38 cellular contexts compared by ENCODE assay signal in the genomic region with DNA sequence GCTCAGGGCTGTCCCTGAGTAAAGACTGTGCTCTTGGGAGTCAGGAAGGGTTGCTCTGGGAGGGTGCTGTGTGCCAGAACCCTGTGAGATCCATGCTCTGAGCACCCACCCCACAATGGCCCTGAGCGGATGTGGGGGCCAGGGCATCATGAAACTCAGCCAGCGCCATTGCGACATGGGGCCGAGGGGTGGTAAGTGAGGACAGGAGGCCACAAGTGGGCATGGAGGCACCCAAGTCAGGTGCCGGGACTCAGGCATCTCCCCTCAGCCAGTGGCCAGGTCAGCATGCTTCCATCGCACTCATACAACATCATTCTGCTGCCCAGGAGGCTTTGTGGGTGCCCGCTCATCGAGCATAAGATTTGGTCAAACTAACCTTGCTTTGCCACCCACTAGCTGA. TPM values are rescaled to one million over a fixed set of nuclear protein-coding genes. Genes with fewer than 3 reads are reported as not detected.
"Had no signal": no experiment of that assay in that cellular context is flagged by ENCODE, and none has a peak within 500 bp of the region (broad histone marks: within the 10 kb centered on the region; RNA-seq: fewer than 3 reads in every experiment).

No MANE protein-coding gene starts in this region.

- ATAC-seq: activated CD8-positive, alpha-beta T cell treated with anti-CD3 and anti-CD28 coated beads for 36 hours; activated naive CD4-positive, alpha-beta T cell treated with anti-CD3 and anti-CD28 coated beads, Interleukin-2, amount 50 U/mL, for 72 hours; activated T-cell treated with anti-CD3 and anti-CD28 coated beads, Interleukin-2, amount 50 U/mL, for 4 hours; activated T-cell treated with anti-CD3 and anti-CD28 coated beads, Interleukin-2, amount 50 U/mL, for 72 hours; activated T-helper 17 cell treated with anti-CD3 and anti-CD28 coated beads, Interleukin-2, amount 50 U/mL, for 72 hours; body of pancreas; T-cell had no signal

- H3K27ac ChIP-seq: adrenal gland, body of pancreas, cardiac muscle cell, VCaP had no signal

- H3K9me3 Mint-ChIP-seq: activated B cell treated with CpG ODN at 0.5 μM for 24 hours; activated CD4-positive, alpha-beta memory T cell treated with anti-CD3 and anti-CD28 coated beads for 36 hours; activated CD4-positive, alpha-beta T cell treated with anti-CD3 and anti-CD28 coated beads, Interleukin-2, amount 10 ng/mL, durations not matched to agents 24 days and 14 days; activated CD8-positive, alpha-beta T cell treated with anti-CD3 and anti-CD28 coated beads for 36 hours; activated naive CD4-positive, alpha-beta T cell treated with anti-CD3 and anti-CD28 coated beads for 36 hours; activated naive CD4-positive, alpha-beta T cell treated with anti-CD3 and anti-CD28 coated beads, Interleukin-2, amount 50 U/mL, for 72 hours; activated naive CD8-positive, alpha-beta T cell treated with anti-CD3 and anti-CD28 coated beads for 36 hours; activated T-cell treated with anti-CD3 and anti-CD28 coated beads, Interleukin-2, amount 50 U/mL, for 4 hours; activated T-cell treated with anti-CD3 and anti-CD28 coated beads, Interleukin-2, amount 50 U/mL, for 72 hours; activated T-helper 1 cell treated with anti-CD3 and anti-CD28 coated beads, Interleukin-12 subunit alpha, Interleukin-12 subunit beta, Interleukin-2, Interleukin-4 antibody, amounts not matched to agents 30 ng/mL and 10 ng/mL and 1 ng/mL, durations not matched to agents 14 hours and 24 hours and 36 hours; activated T-helper 17 cell treated with anti-CD3 and anti-CD28 coated beads, Interleukin-2, amount 50 U/mL, for 72 hours; central memory CD8-positive, alpha-beta T cell; T-cell; T-helper 1 cell treated with Interleukin-12 subunit alpha and Interleukin-12 subunit beta and Interleukin-4 antibody, amounts not matched to agents 30 μg/mL and 1 μg/mL, for 36 hours; T-helper 2 cell treated with Interferon-gamma antibody and Interleukin-4, amounts not matched to agents 5 μg/mL and 100 μg/mL, for 36 hours had no signal

- H3K27me3 ChIP-seq: adrenal gland, body of pancreas, cardiac muscle cell had no signal

- H3K36me3 ChIP-seq: adrenal gland, cardiac muscle cell had no signal

- H3K27ac Mint-ChIP-seq: activated B cell treated with CpG ODN at 0.5 μM for 24 hours; activated CD4-positive, alpha-beta memory T cell treated with anti-CD3 and anti-CD28 coated beads for 36 hours; activated CD4-positive, alpha-beta T cell treated with anti-CD3 and anti-CD28 coated beads, Interleukin-2, amount 10 ng/mL, durations not matched to agents 24 days and 14 days; activated CD8-positive, alpha-beta T cell treated with anti-CD3 and anti-CD28 coated beads for 36 hours; activated naive CD4-positive, alpha-beta T cell treated with anti-CD3 and anti-CD28 coated beads for 36 hours; activated naive CD4-positive, alpha-beta T cell treated with anti-CD3 and anti-CD28 coated beads, Interleukin-2, amount 50 U/mL, for 72 hours; activated naive CD8-positive, alpha-beta T cell treated with anti-CD3 and anti-CD28 coated beads for 36 hours; activated T-cell treated with anti-CD3 and anti-CD28 coated beads, Interleukin-2, amount 50 U/mL, for 72 hours; activated T-helper 1 cell treated with anti-CD3 and anti-CD28 coated beads, Interleukin-12 subunit alpha, Interleukin-12 subunit beta, Interleukin-2, Interleukin-4 antibody, amounts not matched to agents 30 ng/mL and 10 ng/mL and 1 ng/mL, durations not matched to agents 14 hours and 24 hours and 36 hours; activated T-helper 17 cell treated with anti-CD3 and anti-CD28 coated beads, Interleukin-2, amount 50 U/mL, for 72 hours; T-cell; T-helper 1 cell treated with Interleukin-12 subunit alpha and Interleukin-12 subunit beta and Interleukin-4 antibody, amounts not matched to agents 30 μg/mL and 1 μg/mL, for 36 hours; T-helper 2 cell treated with Interferon-gamma antibody and Interleukin-4, amounts not matched to agents 5 μg/mL and 100 μg/mL, for 36 hours had no signal

- FAIRE-seq: astrocyte, bronchial epithelial cell, TTC549 had no signal

- H3K27me3 Mint-ChIP-seq: activated CD4-positive, alpha-beta memory T cell treated with anti-CD3 and anti-CD28 coated beads for 36 hours; activated CD8-positive, alpha-beta T cell treated with anti-CD3 and anti-CD28 coated beads for 36 hours; activated naive CD8-positive, alpha-beta T cell treated with anti-CD3 and anti-CD28 coated beads for 36 hours; activated T-helper 17 cell treated with anti-CD3 and anti-CD28 coated beads, Interleukin-2, amount 50 U/mL, for 72 hours; central memory CD8-positive, alpha-beta T cell; T-cell had no signal

- H3K4me3 Mint-ChIP-seq: activated B cell treated with CpG ODN at 0.5 μM for 24 hours; activated CD4-positive, alpha-beta memory T cell treated with anti-CD3 and anti-CD28 coated beads for 36 hours; activated CD4-positive, alpha-beta T cell treated with anti-CD3 and anti-CD28 coated beads, Interleukin-2, amount 10 ng/mL, durations not matched to agents 24 days and 14 days; activated CD8-positive, alpha-beta T cell treated with anti-CD3 and anti-CD28 coated beads for 36 hours; activated naive CD4-positive, alpha-beta T cell treated with anti-CD3 and anti-CD28 coated beads for 36 hours; activated naive CD8-positive, alpha-beta T cell treated with anti-CD3 and anti-CD28 coated beads for 36 hours; activated T-cell treated with anti-CD3 and anti-CD28 coated beads, Interleukin-2, amount 50 U/mL, for 4 hours; activated T-cell treated with anti-CD3 and anti-CD28 coated beads, Interleukin-2, amount 50 U/mL, for 72 hours; activated T-helper 1 cell treated with anti-CD3 and anti-CD28 coated beads, Interleukin-12 subunit alpha, Interleukin-12 subunit beta, Interleukin-2, Interleukin-4 antibody, amounts not matched to agents 30 ng/mL and 10 ng/mL and 1 ng/mL, durations not matched to agents 14 hours and 24 hours and 36 hours; activated T-helper 17 cell treated with anti-CD3 and anti-CD28 coated beads, Interleukin-2, amount 50 U/mL, for 72 hours; central memory CD8-positive, alpha-beta T cell; T-cell; T-helper 1 cell treated with Interleukin-12 subunit alpha and Interleukin-12 subunit beta and Interleukin-4 antibody, amounts not matched to agents 30 μg/mL and 1 μg/mL, for 36 hours; T-helper 2 cell treated with Interferon-gamma antibody and Interleukin-4, amounts not matched to agents 5 μg/mL and 100 μg/mL, for 36 hours had no signal

- DNase-seq: activated B cell treated with CpG ODN at 0.5 μM for 24 hours; activated CD4-positive, alpha-beta memory T cell treated with anti-CD3 and anti-CD28 coated beads for 36 hours; activated CD4-positive, alpha-beta T cell treated with anti-CD3 and anti-CD28 coated beads for 4 hours; activated CD4-positive, alpha-beta T cell treated with anti-CD3 and anti-CD28 coated beads, Interleukin-2, amount 10 ng/mL, durations not matched to agents 24 days and 14 days; activated CD4-positive, alpha-beta T cell treated with anti-CD3 and anti-CD28 coated beads, Interleukin-2, amount 50 U/mL, for 1 hour; activated CD4-positive, alpha-beta T cell treated with anti-CD3 and anti-CD28 coated beads, Interleukin-2, amount 50 U/mL, for 4 hours; activated CD4-positive, CD25-positive, alpha-beta regulatory T cell treated with anti-CD3 and anti-CD28 coated beads, Interleukin-2, amount 50 U/mL, for 72 hours; activated CD8-positive, alpha-beta memory T cell treated with anti-CD3 and anti-CD28 coated beads, Interleukin-2, amount 50 U/mL, for 4 hours; activated CD8-positive, alpha-beta T cell treated with anti-CD3 and anti-CD28 coated beads for 36 hours; activated effector memory CD4-positive, alpha-beta T cell treated with anti-CD3 and anti-CD28 coated beads, Interleukin-2, amount 50 U/mL, for 16 hours; activated gamma-delta T cell treated with Interleukin-2 at 50 U/mL for 16 hours; activated naive CD4-positive, alpha-beta T cell; activated naive CD4-positive, alpha-beta T cell treated with anti-CD3 and anti-CD28 coated beads for 36 hours; activated naive CD4-positive, alpha-beta T cell treated with anti-CD3 and anti-CD28 coated beads, Interleukin-2, amount 50 U/mL, for 16 hours; activated naive CD8-positive, alpha-beta T cell treated with anti-CD3 and anti-CD28 coated beads for 36 hours; activated T-cell treated with anti-CD3 and anti-CD28 coated beads for 4 hours; activated T-cell treated with anti-CD3 and anti-CD28 coated beads, Interleukin-2, amount 50 U/mL, for 1 hour; activated T-cell treated with anti-CD3 and anti-CD28 coated beads, Interleukin-2, amount 50 U/mL, for 4 hours; activated T-cell treated with anti-CD3 and anti-CD28 coated beads, Interleukin-2, amount 50 U/mL, for 72 hours; adrenal gland; amniotic stem cell; aorta; body of pancreas; T-cell; T-helper 2 cell; T-helper 9 cell had no signal

- H3K4me1 Mint-ChIP-seq: activated B cell treated with CpG ODN at 0.5 μM for 24 hours; activated CD4-positive, alpha-beta T cell treated with anti-CD3 and anti-CD28 coated beads, Interleukin-2, amount 10 ng/mL, durations not matched to agents 24 days and 14 days; activated naive CD8-positive, alpha-beta T cell treated with anti-CD3 and anti-CD28 coated beads for 36 hours; activated T-helper 17 cell treated with anti-CD3 and anti-CD28 coated beads, Interleukin-2, amount 50 U/mL, for 72 hours; central memory CD8-positive, alpha-beta T cell; T-cell had no signal

- H3K36me3 Mint-ChIP-seq: activated CD4-positive, alpha-beta memory T cell treated with anti-CD3 and anti-CD28 coated beads for 36 hours; activated naive CD4-positive, alpha-beta T cell treated with anti-CD3 and anti-CD28 coated beads, Interleukin-2, amount 50 U/mL, for 72 hours; activated naive CD8-positive, alpha-beta T cell treated with anti-CD3 and anti-CD28 coated beads for 36 hours; T-cell had no signal

- H3K9me3 ChIP-seq: adrenal gland, body of pancreas had no signal

- H3K4me1 ChIP-seq: adrenal gland, body of pancreas had no signal

- H3K4me3 ChIP-seq: adrenal gland, body of pancreas, cardiac muscle cell had no signal

RNA-seq across cellular contexts. Expression of a gene that starts 19.6 kb away (rescaled TPM):
- total RNA-seq: activated B cell treated with CpG ODN at 0.5 μM for 24 hours; activated CD4-positive, alpha-beta T cell treated with anti-CD3 and anti-CD28 coated beads, Interleukin-2, amount 10 ng/mL, durations not matched to agents 24 days and 14 days; activated CD8-positive, alpha-beta memory T cell treated with anti-CD3 and anti-CD28 coated beads for 36 hours; activated CD8-positive, alpha-beta T cell treated with anti-CD3 and anti-CD28 coated beads for 36 hours; activated naive CD4-positive, alpha-beta T cell treated with anti-CD3 and anti-CD28 coated beads for 36 hours; activated naive CD4-positive, alpha-beta T cell treated with anti-CD3 and anti-CD28 coated beads, Interleukin-2, amount 50 U/mL, for 72 hours; activated naive CD8-positive, alpha-beta T cell treated with anti-CD3 and anti-CD28 coated beads for 36 hours; activated T-cell treated with anti-CD3 and anti-CD28 coated beads, Interleukin-2, amount 50 U/mL, for 72 hours; activated T-helper 1 cell treated with anti-CD3 and anti-CD28 coated beads, Interleukin-12 subunit alpha, Interleukin-12 subunit beta, Interleukin-2, Interleukin-4 antibody, amounts not matched to agents 30 ng/mL and 10 ng/mL and 1 ng/mL, durations not matched to agents 14 hours and 24 hours and 36 hours; activated T-helper 17 cell treated with anti-CD3 and anti-CD28 coated beads, Interleukin-2, amount 50 U/mL, for 72 hours; bronchial epithelial cell; T-cell had no signal
- polyA plus RNA-seq: aorta had no signal
